In genomic region chr9:5042661-5043178, GRCh38 we compare ENCODE assay signal across 18 cellular contexts. TPM values are rescaled to one million over a fixed set of nuclear protein-coding genes. Genes with fewer than 3 reads are reported as not detected.
DNase-seq lines count a peak whose midpoint lies in the region; ATAC-seq and TF ChIP-seq lines count a peak whose summit lies in the region.
"Had no signal": no experiment of that assay in that cellular context is flagged by ENCODE, and none has a peak within 500 bp of the region (broad histone marks: within the 10 kb centered on the region; RNA-seq: fewer than 3 reads in every experiment).

No MANE protein-coding gene starts in this region.

- peak overlapping the region in 6 of 12 donors; percentile 7 to 82 (median 53) for H3K27ac ChIP-seq in heart left ventricle
- peak overlapping the region; percentile 27 to 55 for H3K27ac ChIP-seq in coronary artery
- H3K27ac ChIP-seq: WERI-Rb-1 had no signal

- no peak for TF ChIP-seq POLR2A in heart left ventricle (IDR thresholded peaks at IDR 0.05)

- no peak overlapping the region for H3K27ac Mint-ChIP-seq in memory B cell
- H3K27ac Mint-ChIP-seq: activated naive CD4-positive, alpha-beta T cell treated with anti-CD3 and anti-CD28 coated beads, Interleukin-2, amount 50 U/mL, for 24 hours had no signal

- H3K4me3 Mint-ChIP-seq in memory B cell, result peak overlapping the region; percentile 54
- H3K4me3 Mint-ChIP-seq: activated naive CD4-positive, alpha-beta T cell treated with anti-CD3 and anti-CD28 coated beads, Interleukin-2, amount 50 U/mL, for 24 hours; central memory CD8-positive, alpha-beta T cell had no signal

- no peaks in the 10 kb centered on the region for H3K27me3 Mint-ChIP-seq in memory B cell
- H3K27me3 Mint-ChIP-seq: activated naive CD4-positive, alpha-beta T cell treated with anti-CD3 and anti-CD28 coated beads, Interleukin-2, amount 50 U/mL, for 24 hours; central memory CD8-positive, alpha-beta T cell had no signal

- intact Hi-C loops in heart left ventricle (cut with DNase I) (no loop called here), cardiac septum (cut with DNase I) (no loop called here)

- WGBS in heart left ventricle, 4 donors, result 72 to 89% (median 87%) methylated on average over 10 to 30 of the region's 30 CpGs

- H3K4me1 ChIP-seq in heart left ventricle, result peaks cover 0 to 11% (median 3%) of the 10 kb centered on the region in 12 donors

- H3K9me3 Mint-ChIP-seq in memory B cell, result no peaks in the 10 kb centered on the region
- H3K9me3 Mint-ChIP-seq: activated naive CD4-positive, alpha-beta T cell treated with anti-CD3 and anti-CD28 coated beads, Interleukin-2, amount 50 U/mL, for 24 hours; central memory CD8-positive, alpha-beta T cell had no signal

- TF ChIP-seq CTCF in heart left ventricle (IDR thresholded peaks at IDR 0.05) (no peak), coronary artery (IDR thresholded peaks at IDR 0.05) (no peak)

- peak overlapping the region in 2 of 12 donors; percentile 31 to 40 for H3K4me3 ChIP-seq in heart left ventricle
- no peak overlapping the region for H3K4me3 ChIP-seq in coronary artery
- H3K4me3 ChIP-seq: MG63 had no signal

- H3K9me3 ChIP-seq in heart left ventricle, result peaks cover 0 to 22% (median 8%) of the 10 kb centered on the region in 12 donors
- H3K9me3 ChIP-seq: MG63 had no signal

- H3K36me3 Mint-ChIP-seq in memory B cell, result peaks cover 30% of the 10 kb centered on the region

- no peaks in the 10 kb centered on the region for H3K27me3 ChIP-seq in heart left ventricle
- H3K27me3 ChIP-seq: MG63 had no signal

- DNase-seq in heart left ventricle, result peak in 2 of 5 donors; percentile 31 to 60
- DNase-seq in cardiac septum (ENCODE audit: low spot score), result no peak
- DNase-seq in coronary artery (ENCODE audit: low spot score), result peak; percentile 65
- no peak for DNase-seq in memory B cell (ENCODE audit: low spot score in 2 of 2)
- no peak for DNase-seq in NCI-H128 (lab: John Stamatoyannopoulos, UW; ENCODE audit: unreplicated experiment)
- DNase-seq: GF-D8; MG63; NCI-H2029 treated with DMSO at 0.1 percent for 48 hours; NCI-H526; stimulated activated CD4-positive, alpha-beta T cell treated with anti-CD3 and anti-CD28 coated beads, Interleukin-12 subunit alpha, Interleukin-12 subunit beta, amount 100 ng/mL, for 4 hours; substantia nigra; SW 1271; WERI-Rb-1 had no signal

- H3K36me3 ChIP-seq in heart left ventricle, result peaks cover 0 to 69% (median 15%) of the 10 kb centered on the region in 9 donors
- H3K36me3 ChIP-seq: MG63 had no signal

- ATAC-seq in heart left ventricle (peak in 3 of 4 donors; percentile 38 to 55 (median 49)), memory B cell (ENCODE audit: low read depth) (peak; percentile 34), HG02678 (IDR thresholded peaks at IDR 0.05; ENCODE audit: unreplicated experiment) (no peak), GM21619 (IDR thresholded peaks at IDR 0.05; ENCODE audit: unreplicated experiment) (no peak), GM19035 (IDR thresholded peaks at IDR 0.05; ENCODE audit: unreplicated experiment) (no peak)

- H3K4me1 Mint-ChIP-seq in memory B cell, result peaks cover 3% of the 10 kb centered on the region
- H3K4me1 Mint-ChIP-seq: activated naive CD4-positive, alpha-beta T cell treated with anti-CD3 and anti-CD28 coated beads, Interleukin-2, amount 50 U/mL, for 24 hours; central memory CD8-positive, alpha-beta T cell had no signal

RNA-seq across cellular contexts. Expression of gene JAK2, which starts 57.6 kb away (rescaled TPM):
- 10 to 100 TPM; 17.0 to 62.9 (median 33.3) TPM for total RNA-seq in heart left ventricle
- 1 to 10 TPM; 4.3 to 6.2 TPM for polyA plus RNA-seq in heart left ventricle
- total RNA-seq in cardiac septum, result 52.8 TPM

Comparison
In these comparisons a context has a peak if more than half of its experiments do, and no peak if none do; other contexts are left out.
1. ATAC-seq: peak in heart left ventricle (3 of 4) and memory B cell (single experiment); none in HG02678 (single experiment), GM21619 (single experiment) and GM19035 (single experiment).